In genomic region chr2:31324000-31324633, GRCh38 we compare ENCODE assay signal across 8 cellular contexts.
DNase-seq lines count a peak whose midpoint lies in the region; ATAC-seq and TF ChIP-seq lines count a peak whose summit lies in the region.

No MANE protein-coding gene starts in this region.

- H3K4me1 ChIP-seq in A673 (ENCODE audit: insufficient read depth, low read length, poor library complexity, severe bottlenecking) = peaks cover 6% of the 10 kb centered on the region
- no peaks in the 10 kb centered on the region for H3K4me1 ChIP-seq in Caco-2

- CTCF ChIA-PET in A673 (lab: Charles Lee) (no interaction called here), Caco-2 (lab: Charles Lee) (no interaction called here)

- no peaks in the 10 kb centered on the region for H3K36me3 Mint-ChIP-seq in Caco-2 (ENCODE audit: insufficient read depth, unreplicated experiment)

- H3K9me3 ChIP-seq in A673 (ENCODE audit: low read depth, low read length, poor library complexity, severe bottlenecking) (no peaks in the 10 kb centered on the region), Caco-2 (no peaks in the 10 kb centered on the region)

- peak overlapping the region; percentile 0 to 63 for H3K27ac Mint-ChIP-seq in stimulated activated naive CD8-positive, alpha-beta T cell treated with anti-CD3 and anti-CD28 coated beads, Interleukin-15, amount 100 ng/mL, for 72 hours
- no peak overlapping the region for H3K27ac Mint-ChIP-seq in Caco-2 (ENCODE audit: unreplicated experiment)

- intact Hi-C loops in A673 (cut with micrococcal nuclease; ENCODE audit: unreplicated experiment) = no loop called here
- intact Hi-C loops in dorsolateral prefrontal cortex (cut with DNase I) = no loop called here
- intact Hi-C loops in Caco-2 (cut with micrococcal nuclease; ENCODE audit: unreplicated experiment) = no loop called here

- no peaks in the 10 kb centered on the region for H3K27me3 ChIP-seq in A673 (replicated peaks; ENCODE audit: insufficient read depth, low read depth, low read length, poor library complexity)
- peaks cover 0 to 5% (median 0%) of the 10 kb centered on the region in 45 donors for H3K27me3 ChIP-seq in dorsolateral prefrontal cortex
- no peaks in the 10 kb centered on the region for H3K27me3 ChIP-seq in Caco-2 (replicated peaks; ENCODE audit: control insufficient read depth, insufficient read depth, low read length)

- peak; percentile 77 for ATAC-seq in GM19351 (IDR thresholded peaks at IDR 0.05; ENCODE audit: unreplicated experiment)
- peak; percentile 91 for ATAC-seq in HG03521 (IDR thresholded peaks at IDR 0.05; ENCODE audit: unreplicated experiment)
- ATAC-seq in stimulated activated naive CD8-positive, alpha-beta T cell treated with anti-CD3 and anti-CD28 coated beads, Interleukin-15, amount 100 ng/mL, for 72 hours = peak; percentile 78
- no peak for ATAC-seq in GM19324 (IDR thresholded peaks at IDR 0.05; ENCODE audit: low FRiP score, unreplicated experiment)

- H3K4me3 ChIP-seq in A673 (ENCODE audit: low read depth, low read length, poor library complexity, severe bottlenecking) = peak overlapping the region; percentile 19
- H3K4me3 ChIP-seq in dorsolateral prefrontal cortex = peak overlapping the region in 55 of 59 donors; percentile 1 to 61 (median 36)
- H3K4me3 ChIP-seq in Caco-2 (ENCODE audit: low read depth, low read length) = no peak overlapping the region

- POLR2A ChIA-PET in A673 (lab: Charles Lee; ENCODE audit: low non-redundant PET) (no interaction called here), Caco-2 (lab: Charles Lee) (no interaction called here)

- H3K4me3 Mint-ChIP-seq in stimulated activated naive CD8-positive, alpha-beta T cell treated with anti-CD3 and anti-CD28 coated beads, Interleukin-15, amount 100 ng/mL, for 72 hours = peak overlapping the region in 1 of 2 donors; percentile 50
- H3K4me3 Mint-ChIP-seq in Caco-2 (ENCODE audit: unreplicated experiment) = no peak overlapping the region

- TF ChIP-seq CTCF in A673 (conservative IDR thresholded peaks at IDR 0.05; ENCODE audit: low read depth, low read length) (no peak), dorsolateral prefrontal cortex (IDR thresholded peaks at IDR 0.05 in 54 of 56, conservative IDR thresholded peaks at IDR 0.05 in 2 of 56; ENCODE audit: low read depth in 1 of 56, partially characterized antibody in 56 of 56) (no peak), Caco-2 (IDR thresholded peaks at IDR 0.05; ENCODE audit: insufficient read depth in 1 of 2, low read depth in 1 of 2, low read length in 1 of 2, severe bottlenecking in 1 of 2, unreplicated experiment in 1 of 2) (no peak)

- no TSS peak for BruUV-seq in A673 (replicated peaks; lab: Mats Ljungman, UMichigan)
- BruUV-seq in Caco-2 (replicated peaks; lab: Mats Ljungman, UMichigan) = no TSS peak

- H3K36me3 ChIP-seq in A673 (ENCODE audit: insufficient read depth, low read length, poor library complexity, severe bottlenecking) (no peaks in the 10 kb centered on the region), Caco-2 (ENCODE audit: control insufficient read depth, insufficient read depth, low read length) (no peaks in the 10 kb centered on the region)

- DNase-seq in A673 (ENCODE audit: low spot score) (no peak), dorsolateral prefrontal cortex (no peak), NCI-H1694 (lab: John Stamatoyannopoulos, UW) (no peak), Caco-2 (no peak)
- no peak for DNase-seq in stimulated activated naive CD8-positive, alpha-beta T cell treated with anti-CD3 and anti-CD28 coated beads, Interleukin-15, amount 100 ng/mL, for 72 hours

- H3K27me3 Mint-ChIP-seq in stimulated activated naive CD8-positive, alpha-beta T cell treated with anti-CD3 and anti-CD28 coated beads, Interleukin-15, amount 100 ng/mL, for 72 hours = no peaks in the 10 kb centered on the region
- peaks cover 5% of the 10 kb centered on the region for H3K27me3 Mint-ChIP-seq in Caco-2 (ENCODE audit: insufficient read depth, unreplicated experiment)

- no peaks in the 10 kb centered on the region for H3K9me3 Mint-ChIP-seq in stimulated activated naive CD8-positive, alpha-beta T cell treated with anti-CD3 and anti-CD28 coated beads, Interleukin-15, amount 100 ng/mL, for 72 hours
- no peaks in the 10 kb centered on the region for H3K9me3 Mint-ChIP-seq in Caco-2 (ENCODE audit: unreplicated experiment)

- H3K27ac ChIP-seq in A673 (ENCODE audit: low read depth, low read length, poor library complexity, severe bottlenecking) = no peak overlapping the region
- no peak overlapping the region for H3K27ac ChIP-seq in dorsolateral prefrontal cortex

- peaks cover 43% of the 10 kb centered on the region for H3K4me1 Mint-ChIP-seq in stimulated activated naive CD8-positive, alpha-beta T cell treated with anti-CD3 and anti-CD28 coated beads, Interleukin-15, amount 100 ng/mL, for 72 hours
- H3K4me1 Mint-ChIP-seq in Caco-2 (ENCODE audit: low read depth, unreplicated experiment) = peaks cover 6% of the 10 kb centered on the region
